8 cellular contexts compared by ENCODE assay signal in the genomic region with DNA sequence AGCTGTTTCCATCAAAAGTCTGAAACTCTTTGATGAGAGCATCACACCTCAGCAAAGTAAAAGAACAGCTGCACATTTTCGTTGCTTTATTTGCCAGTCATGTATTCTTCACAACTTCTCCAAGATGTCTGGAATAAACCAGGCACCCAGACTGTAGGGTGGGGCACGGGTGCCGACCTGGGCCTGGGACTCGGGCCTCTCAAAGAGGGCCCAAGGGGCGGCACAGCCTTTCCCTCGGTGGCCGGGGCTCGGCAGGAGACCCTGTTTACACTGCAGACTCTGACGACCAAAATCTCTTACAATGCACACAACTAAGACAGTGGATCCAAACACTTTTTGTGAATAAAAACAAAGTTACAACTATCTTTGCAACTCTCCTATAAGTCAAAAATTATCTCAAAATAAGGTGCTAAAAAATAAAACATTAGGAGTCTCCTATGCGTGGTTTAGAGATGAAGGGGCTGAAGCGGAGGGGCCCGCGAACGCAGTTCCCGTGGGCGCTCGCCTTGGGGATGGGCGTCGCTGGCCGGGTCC. TPM values are rescaled to one million over a fixed set of nuclear protein-coding genes. Genes with fewer than 3 reads are reported as not detected.
DNase-seq lines count a peak whose midpoint lies in the region; ATAC-seq lines count a peak whose summit lies in the region.

No MANE protein-coding gene starts in this region.

- no peak for ATAC-seq in naive thymus-derived CD8-positive, alpha-beta T cell
- no peak for ATAC-seq in HG02642 (IDR thresholded peaks at IDR 0.05; ENCODE audit: poor library complexity, unreplicated experiment)

- no peaks in the 10 kb centered on the region for H3K36me3 ChIP-seq in CD4-positive, alpha-beta memory T cell (ENCODE audit: insufficient read depth, low read length)
- H3K36me3 ChIP-seq in effector memory CD4-positive, alpha-beta T cell (ENCODE audit: control insufficient read depth, insufficient read depth, low read length): peaks cover under 1% of the 10 kb centered on the region

- POLR2A ChIA-PET in CD4-positive, alpha-beta memory T cell (lab: Charles Lee; ENCODE audit: partially characterized antibody): interaction anchor here (0.6 to 2.3 kb wide), 3 partner anchors 26 to 95 kb away, joined by 3 to 5 read pairs (median 3); no protein-coding TSS in a partner anchor
- POLR2A ChIA-PET in naive thymus-derived CD8-positive, alpha-beta T cell (lab: Charles Lee): interaction anchor here (0.6 kb wide), 1 partner anchor 40 kb away, joined by 3 read pairs; no protein-coding TSS in a partner anchor

- H3K4me1 Mint-ChIP-seq in CD4-positive, alpha-beta memory T cell: peaks cover 30 to 56% (median 43%) of the 10 kb centered on the region in 4 donors
- peaks cover 36 to 55% (median 51%) of the 10 kb centered on the region in 4 donors for H3K4me1 Mint-ChIP-seq in naive thymus-derived CD8-positive, alpha-beta T cell

- no peaks in the 10 kb centered on the region for H3K9me3 ChIP-seq in CD4-positive, alpha-beta memory T cell (ENCODE audit: control insufficient read depth in 1 of 2, low read length in 2 of 2)
- H3K9me3 ChIP-seq in effector memory CD4-positive, alpha-beta T cell (ENCODE audit: control insufficient read depth, low read length): no peaks in the 10 kb centered on the region

- CTCF ChIA-PET in CD4-positive, alpha-beta memory T cell (lab: Charles Lee; ENCODE audit: partially characterized antibody): no interaction called here

- H3K4me3 Mint-ChIP-seq in CD4-positive, alpha-beta memory T cell: peak overlapping the region; percentile 77 to 88 (median 86)
- H3K4me3 Mint-ChIP-seq in naive thymus-derived CD8-positive, alpha-beta T cell: peak overlapping the region; percentile 77 to 88 (median 84)

- intact Hi-C loops in CD4-positive, alpha-beta memory T cell (cut with micrococcal nuclease): loop anchor here (1.0 to 5.0 kb wide), 3 partner anchors 41 to 256 kb away; a partner anchor contains a TSS

- H3K27me3 ChIP-seq in CD4-positive, alpha-beta memory T cell (ENCODE audit: insufficient read depth, low read length): no peaks in the 10 kb centered on the region
- no peaks in the 10 kb centered on the region for H3K27me3 ChIP-seq in effector memory CD4-positive, alpha-beta T cell (replicated peaks; ENCODE audit: control insufficient read depth, insufficient read depth, low read length, poor library complexity, severe bottlenecking)

- H3K27ac Mint-ChIP-seq in CD4-positive, alpha-beta memory T cell: peak overlapping the region; percentile 61 to 91 (median 76)
- peak overlapping the region; percentile 25 to 89 (median 78) for H3K27ac Mint-ChIP-seq in naive thymus-derived CD8-positive, alpha-beta T cell

- peaks cover 7 to 13% of the 10 kb centered on the region in 2 donors for H3K36me3 Mint-ChIP-seq in CD4-positive, alpha-beta memory T cell
- peaks cover 8 to 15% (median 12%) of the 10 kb centered on the region in 3 donors for H3K36me3 Mint-ChIP-seq in naive thymus-derived CD8-positive, alpha-beta T cell

- peak overlapping the region; percentile 76 for H3K27ac ChIP-seq in CD4-positive, alpha-beta memory T cell (ENCODE audit: low read depth, low read length)
- H3K27ac ChIP-seq in effector memory CD4-positive, alpha-beta T cell (ENCODE audit: insufficient read depth, low read length, poor library complexity, severe bottlenecking): peak overlapping the region; percentile 66

- DNase-seq in CD4-positive, alpha-beta memory T cell: peak in 2 of 5 donors; percentile 11 to 12
- DNase-seq in NCI-H69 (lab: John Stamatoyannopoulos, UW): peak; percentile 7
- no peak for DNase-seq in effector memory CD4-positive, alpha-beta T cell
- peak in 4 of 10 donors; percentile 20 to 54 (median 25) for DNase-seq in naive thymus-derived CD8-positive, alpha-beta T cell
- no peak for DNase-seq in NCI-H446 treated with DMSO at 0.1 percent for 48 hours (lab: John Stamatoyannopoulos, UW)
- DNase-seq in T-helper 9 cell: no peak
- no peak for DNase-seq in HT-29 (ENCODE audit: low spot score)

- H3K4me1 ChIP-seq in CD4-positive, alpha-beta memory T cell (ENCODE audit: insufficient read depth, low read length): peaks cover 28% of the 10 kb centered on the region
- H3K4me1 ChIP-seq in effector memory CD4-positive, alpha-beta T cell (ENCODE audit: control insufficient read depth, insufficient read depth, low read length, poor library complexity, severe bottlenecking): peaks cover 19% of the 10 kb centered on the region

- no peaks in the 10 kb centered on the region for H3K9me3 Mint-ChIP-seq in CD4-positive, alpha-beta memory T cell
- peaks cover 0 to 6% (median 0%) of the 10 kb centered on the region in 9 donors for H3K9me3 Mint-ChIP-seq in naive thymus-derived CD8-positive, alpha-beta T cell

- no peaks in the 10 kb centered on the region for H3K27me3 Mint-ChIP-seq in CD4-positive, alpha-beta memory T cell
- no peaks in the 10 kb centered on the region for H3K27me3 Mint-ChIP-seq in naive thymus-derived CD8-positive, alpha-beta T cell

- H3K4me3 ChIP-seq in CD4-positive, alpha-beta memory T cell (ENCODE audit: low read length in 2 of 2): peak overlapping the region; percentile 65 to 72
- peak overlapping the region; percentile 87 for H3K4me3 ChIP-seq in effector memory CD4-positive, alpha-beta T cell (ENCODE audit: insufficient read depth, low read depth, low read length, poor library complexity, severe bottlenecking)

RNA-seq across cellular contexts. Expression of a gene that starts 0.7 kb away (rescaled TPM):
- 10 to 100 TPM; 53.2 to 54.5 TPM for total RNA-seq in CD4-positive, alpha-beta memory T cell
- 10 to 100 TPM; 15.3 to 16.9 TPM for polyA plus RNA-seq in CD4-positive, alpha-beta memory T cell
- 10 to 100 TPM; 43.6 to 47.6 TPM for total RNA-seq in naive thymus-derived CD8-positive, alpha-beta T cell
- 10 to 100 TPM; 12.3 to 14.6 (median 14.3) TPM for polyA plus RNA-seq in naive thymus-derived CD8-positive, alpha-beta T cell
- total RNA-seq in HT-29 (2014; rRNA removed; shearing (Covaris generic)): 95.6 and 109 TPM in 2 replicates

RNA-seq across cellular contexts. Expression of a gene that starts 43.6 kb away (rescaled TPM):
- total RNA-seq in CD4-positive, alpha-beta memory T cell: 1 to 10 TPM; 6.9 TPM
- polyA plus RNA-seq in CD4-positive, alpha-beta memory T cell: 1 to 10 TPM; 6.0 to 6.4 TPM
- total RNA-seq in naive thymus-derived CD8-positive, alpha-beta T cell: 10 to 100 TPM; 11.2 TPM
- 10 to 100 TPM; 13.0 to 20.5 (median 13.6) TPM for polyA plus RNA-seq in naive thymus-derived CD8-positive, alpha-beta T cell
- total RNA-seq in HT-29 (2014; rRNA removed; shearing (Covaris generic)): 8.3 and 12.7 TPM in 2 replicates

RNA-seq across cellular contexts. Expression of a gene that starts 57.5 kb away (rescaled TPM):
- 100 to 1,000 TPM; 155 to 168 TPM for total RNA-seq in CD4-positive, alpha-beta memory T cell
- 10 to 100 TPM; 14.9 to 45.6 TPM for polyA plus RNA-seq in CD4-positive, alpha-beta memory T cell
- total RNA-seq in naive thymus-derived CD8-positive, alpha-beta T cell: 100 to 1,000 TPM; 186 to 187 TPM
- 10 to 100 TPM; 40.5 to 61.0 (median 41.5) TPM for polyA plus RNA-seq in naive thymus-derived CD8-positive, alpha-beta T cell
- total RNA-seq in HT-29 (2014; rRNA removed; shearing (Covaris generic)): 75.9 and 115 TPM in 2 replicates

RNA-seq across cellular contexts. Expression of a gene that starts 58.3 kb away (rescaled TPM):
- 10 to 100 TPM; 11.5 to 14.7 TPM for total RNA-seq in CD4-positive, alpha-beta memory T cell
- 10 to 100 TPM; 15.5 to 18.9 TPM for polyA plus RNA-seq in CD4-positive, alpha-beta memory T cell
- 10 to 100 TPM; 14.8 to 15.6 TPM for total RNA-seq in naive thymus-derived CD8-positive, alpha-beta T cell
- polyA plus RNA-seq in naive thymus-derived CD8-positive, alpha-beta T cell: 10 to 100 TPM; 14.2 to 22.2 (median 14.7) TPM
- 9.4 and 10.5 TPM in 2 replicates for total RNA-seq in HT-29 (2014; rRNA removed; shearing (Covaris generic))
